3 cellular contexts compared by ENCODE assay signal in genomic region chr12:54119082-54119481, GRCh38.
A peak's percentile ranks its signal among the peaks of the same experiment; 100 is the strongest.
DNase-seq lines count a peak whose midpoint lies in the region; ATAC-seq, FAIRE-seq and TF ChIP-seq lines count a peak whose summit lies in the region.
"Not testable (repeated sequence)": the region's sequence is repeated elsewhere in the genome, so short reads cannot be mapped to it uniquely, and the experiment has no call there.

No MANE protein-coding gene starts in this region.

- POLR2A ChIA-PET in HEK293 (lab: Yijun Ruan, JAX); K562 (lab: Yijun Ruan, JAX): not testable (repeated sequence)

- not testable (repeated sequence) for TF ChIP-seq RAD21 in K562 (CRISPR knock-in tag; conservative IDR thresholded peaks at IDR 0.05 in 1 of 2, IDR thresholded peaks at IDR 0.05 in 1 of 2)

- H3K9ac ChIP-seq in K562 (ENCODE audit: insufficient read depth in 1 of 2, low read depth in 2 of 2, low read length in 2 of 2) = not testable (repeated sequence)

- peaks cover 42% of the 10 kb centered on the region for H3K4me1 Mint-ChIP-seq in nephron

- H3K36me3 Mint-ChIP-seq in nephron (ENCODE audit: low read depth) = peaks cover 19% of the 10 kb centered on the region

- H3K9me3 Mint-ChIP-seq in nephron = not testable (repeated sequence)

- H3K9me3 ChIP-seq in HEK293 (ENCODE audit: control insufficient read depth, insufficient read depth, low read depth, low read length); K562 (replicated peaks; ENCODE audit: control insufficient read depth, insufficient read depth, low read depth, low read length): not testable (repeated sequence)

- H3K4me3 Mint-ChIP-seq in nephron = not testable (repeated sequence)

- intact Hi-C loops in K562 (cut with micrococcal nuclease) = not testable (repeated sequence)

- CTCF ChIA-PET in HEK293 (lab: Yijun Ruan, JAX) = interaction anchor here (0.9 kb wide), 1 partner anchor 88 kb away, joined by 3 read pairs; no protein-coding TSS in a partner anchor
- CTCF ChIA-PET in K562 (lab: Yijun Ruan, JAX; ENCODE audit: low intra/inter-chr PET ratio) = not testable (repeated sequence)

- H3K36me3 ChIP-seq in HEK293 (ENCODE audit: control insufficient read depth in 2 of 2, insufficient read depth in 1 of 2, low read length in 2 of 2); K562 (ENCODE audit: control insufficient read depth, insufficient read depth, low read length): not testable (repeated sequence)

- not testable (repeated sequence) for ATAC-seq in K562

- H3K4me2 ChIP-seq in K562 (ENCODE audit: insufficient read depth, low read length) = not testable (repeated sequence)

- not testable (repeated sequence) for H3K79me2 ChIP-seq in K562 (ENCODE audit: control insufficient read depth, insufficient read depth, low read length)

- not testable (repeated sequence) for H3K27ac ChIP-seq in HEK293 (ENCODE audit: extremely low read depth, low read depth, low read length); K562 (ENCODE audit: extremely low read depth, low read depth, low read length)

- H3K27me3 ChIP-seq in K562 (ENCODE audit: control insufficient read depth in 2 of 2, insufficient read depth in 2 of 2, low read length in 2 of 2) = not testable (repeated sequence)

- H2AFZ ChIP-seq in K562 (ENCODE audit: low read depth, low read length) = not testable (repeated sequence)

- H3K27me3 Mint-ChIP-seq in nephron (ENCODE audit: low read depth) = peaks cover 15% of the 10 kb centered on the region

- not testable (repeated sequence) for FAIRE-seq in K562 (lab: Jason Lieb, UNC)

- peak overlapping the region in 2 of 3 experiments; percentile 53 to 84 for H3K27ac Mint-ChIP-seq in nephron

- BruUV-seq in K562 (replicated peaks; lab: Mats Ljungman, UMichigan) = not testable (repeated sequence)

- not testable (repeated sequence) for DNase-seq in K562 (ENCODE audit: extremely low read depth in 1 of 4, low spot score in 3 of 4)

- TF ChIP-seq CTCF in HEK293 (tag by site-specific recombination; IDR thresholded peaks at IDR 0.05); K562 (IDR thresholded peaks at IDR 0.05 in 2 of 3, conservative IDR thresholded peaks at IDR 0.05 in 1 of 3; ENCODE audit: insufficient read depth in 2 of 3, low read depth in 1 of 3, low read length in 3 of 3); nephron (IDR thresholded peaks at IDR 0.05; ENCODE audit: unreplicated experiment in 3 of 3): not testable (repeated sequence)

- WGBS in K562 (ENCODE audit: insufficient coverage, low coverage, missing lambda C conversion rate) = 5% methylated on average over 1 of the region's 1 CpG

- H4K20me1 ChIP-seq in K562 (replicated peaks; ENCODE audit: control insufficient read depth, insufficient read depth, low read length) = not testable (repeated sequence)

- not testable (repeated sequence) for H3K4me3 ChIP-seq in HEK293 (ENCODE audit: low read depth, low read length); K562

- not testable (repeated sequence) for H3K4me1 ChIP-seq in HEK293 (ENCODE audit: control insufficient read depth, insufficient read depth, low read length); K562 (replicated peaks in 1 of 2; ENCODE audit: control insufficient read depth in 2 of 2, insufficient read depth in 2 of 2, low read length in 2 of 2)

- in situ Hi-C loops in K562 (cut with MboI) = not testable (repeated sequence)

- not testable (repeated sequence) for H3K9me1 ChIP-seq in K562 (ENCODE audit: control insufficient read depth, insufficient read depth, low read length)

- not testable (repeated sequence) for TF ChIP-seq POLR2A in K562 (conservative IDR thresholded peaks at IDR 0.05)

- TF ChIP-seq EP300 in K562 (IDR thresholded peaks at IDR 0.05; ENCODE audit: low read length) = not testable (repeated sequence)

TF ChIP-seq in HEK293, 187 proteins besides CTCF, POLR2A, EP300 and RAD21:
- TF ChIP-seq ZNF146 (tag by site-specific recombination; IDR thresholded peaks at IDR 0.05) (peak; percentile 99), ZNF580 (tag by site-specific recombination; IDR thresholded peaks at IDR 0.05) (peak; percentile 93)

TF ChIP-seq in K562, 482 proteins besides CTCF, POLR2A, EP300 and RAD21:
- 0 out of 2 replicates have a peak, but pooled peaks have one; percentile 27 for TF ChIP-seq BCOR (IDR thresholded peaks at IDR 0.05)
- TF ChIP-seq KDM1A (IDR thresholded peaks at IDR 0.05) = 0 out of 4 replicates have a peak, but pooled peaks of 1 of the 2 experiments have one; percentile 8
- peak; percentile 82 for TF ChIP-seq ZNF146 (CRISPR knock-in tag; IDR thresholded peaks at IDR 0.05; ENCODE audit: unreplicated experiment)
TF ChIP-seq in K562: peak in this region for 3; not testable (repeated sequence) for 479.
